In the genomic region with DNA sequence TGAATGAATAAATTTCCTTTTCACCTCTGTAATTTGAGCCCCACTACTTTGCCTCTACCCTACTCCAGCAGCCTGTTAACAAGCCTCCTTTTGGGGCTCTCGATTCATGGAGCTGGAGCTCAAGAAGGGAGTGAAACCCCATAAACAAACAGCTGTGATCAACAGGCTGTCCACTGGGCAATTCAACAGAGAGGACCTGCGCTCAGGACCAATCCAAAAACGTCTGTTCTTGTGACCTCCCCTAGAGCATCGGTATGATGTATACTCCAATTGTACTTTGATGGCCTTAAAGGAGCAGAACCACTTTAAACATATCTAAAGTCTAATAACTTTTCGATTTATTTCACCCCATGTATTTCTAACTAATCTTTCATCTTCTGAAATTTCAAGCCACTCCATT, we compare ENCODE assay signal across 10 cellular contexts. TPM values are rescaled to one million over a fixed set of nuclear protein-coding genes. Genes with fewer than 3 reads are reported as not detected.
DNase-seq lines count a peak whose midpoint lies in the region; ATAC-seq and TF ChIP-seq lines count a peak whose summit lies in the region.
"Had no signal": no experiment of that assay in that cellular context is flagged by ENCODE, and none has a peak within 500 bp of the region (broad histone marks: within the 10 kb centered on the region; RNA-seq: fewer than 3 reads in every experiment).

No MANE protein-coding gene starts in this region.

- H2BK12ac ChIP-seq in mesenchymal stem cell (ENCODE audit: low read length in 2 of 2), result peak overlapping the region in 1 of 2 experiments; percentile 28

- H3K14ac ChIP-seq in mesenchymal stem cell (ENCODE audit: low read length in 2 of 2), result no peak overlapping the region

- 86% methylated on average over 5 of the region's 5 CpGs for WGBS in mesenchymal stem cell
- WGBS in sigmoid colon, 2 donors, result 73 to 74% methylated on average over 5 of the region's 5 CpGs

- H3K27me3 Mint-ChIP-seq in activated naive CD4-positive, alpha-beta T cell treated with anti-CD3 and anti-CD28 coated beads for 36 hours (ENCODE audit: low read depth), result no peaks in the 10 kb centered on the region
- no peaks in the 10 kb centered on the region for H3K27me3 Mint-ChIP-seq in activated T-helper 2 cell treated with anti-CD3 and anti-CD28 coated beads, Interferon-gamma antibody, Interleukin-2, Interleukin-4, amounts not matched to agents 10 μg/mL and 5 μg/mL and 100 μg/mL, durations not matched to agents 14 hours and 24 hours and 36 hours (ENCODE audit: low read depth)
- no peaks in the 10 kb centered on the region for H3K27me3 Mint-ChIP-seq in stimulated activated naive CD8-positive, alpha-beta T cell treated with anti-CD3 and anti-CD28 coated beads, Interleukin-15, Interleukin-2, amounts not matched to agents 100 ng/mL and 50 ng/mL, for 24 hours

- TF ChIP-seq EP300 in sigmoid colon (IDR thresholded peaks at IDR 0.05), result no peak

- intact Hi-C loops in activated naive CD4-positive, alpha-beta T cell treated with anti-CD3 and anti-CD28 coated beads for 36 hours (cut with micrococcal nuclease), result loop anchor here (1.0 kb wide), 1 partner anchor 35 kb away; no protein-coding TSS in a partner anchor
- intact Hi-C loops in activated T-helper 2 cell treated with anti-CD3 and anti-CD28 coated beads, Interferon-gamma antibody, Interleukin-2, Interleukin-4, amounts not matched to agents 10 μg/mL and 5 μg/mL and 100 μg/mL, durations not matched to agents 14 hours and 24 hours and 36 hours (cut with micrococcal nuclease), result loop anchor here (1.0 kb wide), 2 partner anchors 22 to 62 kb away; no protein-coding TSS in a partner anchor
- intact Hi-C loops in sigmoid colon (cut with DNase I), result no loop called here
- intact Hi-C loops in tibial artery (cut with DNase I; ENCODE audit: low total_unique reads), result no loop called here

- H2BK5ac ChIP-seq in mesenchymal stem cell (ENCODE audit: low read depth, low read length, poor library complexity, severe bottlenecking), result no peak overlapping the region

- H3K9ac ChIP-seq in mesenchymal stem cell (ENCODE audit: low read length), result no peak overlapping the region

- no peaks in the 10 kb centered on the region for H3K9me3 Mint-ChIP-seq in activated naive CD4-positive, alpha-beta T cell treated with anti-CD3 and anti-CD28 coated beads for 36 hours
- peaks cover 6% of the 10 kb centered on the region for H3K9me3 Mint-ChIP-seq in activated T-helper 2 cell treated with anti-CD3 and anti-CD28 coated beads, Interferon-gamma antibody, Interleukin-2, Interleukin-4, amounts not matched to agents 10 μg/mL and 5 μg/mL and 100 μg/mL, durations not matched to agents 14 hours and 24 hours and 36 hours
- H3K9me3 Mint-ChIP-seq in stimulated activated naive CD8-positive, alpha-beta T cell treated with anti-CD3 and anti-CD28 coated beads, Interleukin-15, Interleukin-2, amounts not matched to agents 100 ng/mL and 50 ng/mL, for 24 hours, result no peaks in the 10 kb centered on the region

- H3K27ac ChIP-seq in mesenchymal stem cell (ENCODE audit: low read length, poor library complexity, severe bottlenecking), result no peak overlapping the region
- H3K27ac ChIP-seq in sigmoid colon, result no peak overlapping the region
- no peak overlapping the region for H3K27ac ChIP-seq in tibial artery

- no peaks in the 10 kb centered on the region for H3K9me3 ChIP-seq in mesenchymal stem cell (ENCODE audit: control insufficient read depth, low read length)
- H3K9me3 ChIP-seq in sigmoid colon, result no peaks in the 10 kb centered on the region
- no peaks in the 10 kb centered on the region for H3K9me3 ChIP-seq in tibial artery

- peaks cover 78% of the 10 kb centered on the region for H3K4me1 Mint-ChIP-seq in activated naive CD4-positive, alpha-beta T cell treated with anti-CD3 and anti-CD28 coated beads for 36 hours (ENCODE audit: low read depth)
- H3K4me1 Mint-ChIP-seq in activated T-helper 2 cell treated with anti-CD3 and anti-CD28 coated beads, Interferon-gamma antibody, Interleukin-2, Interleukin-4, amounts not matched to agents 10 μg/mL and 5 μg/mL and 100 μg/mL, durations not matched to agents 14 hours and 24 hours and 36 hours (ENCODE audit: low read depth), result peaks cover 73% of the 10 kb centered on the region
- H3K4me1 Mint-ChIP-seq in stimulated activated naive CD8-positive, alpha-beta T cell treated with anti-CD3 and anti-CD28 coated beads, Interleukin-15, Interleukin-2, amounts not matched to agents 100 ng/mL and 50 ng/mL, for 24 hours (ENCODE audit: low read depth), result peaks cover 65% of the 10 kb centered on the region

- no peak overlapping the region for H2BK15ac ChIP-seq in mesenchymal stem cell (ENCODE audit: low read depth, poor library complexity, severe bottlenecking)

- no peak overlapping the region for H3K4ac ChIP-seq in mesenchymal stem cell (ENCODE audit: low read depth in 1 of 2, low read length in 2 of 2)

- H3K4me3 ChIP-seq in mesenchymal stem cell (ENCODE audit: insufficient read depth in 1 of 2, low read depth in 1 of 2, low read length in 2 of 2) (no peak overlapping the region), sigmoid colon (no peak overlapping the region), tibial artery (no peak overlapping the region)

- DNase-seq in activated naive CD4-positive, alpha-beta T cell treated with anti-CD3 and anti-CD28 coated beads for 36 hours, result peak; percentile 49
- no peak for DNase-seq in activated naive CD4-positive, alpha-beta T cell (lab: John Stamatoyannopoulos, UW)
- peak; percentile 19 for DNase-seq in activated T-helper 2 cell treated with anti-CD3 and anti-CD28 coated beads, Interferon-gamma antibody, Interleukin-2, Interleukin-4, amounts not matched to agents 10 μg/mL and 5 μg/mL and 100 μg/mL, durations not matched to agents 14 hours and 24 hours and 36 hours (ENCODE audit: low spot score)
- DNase-seq in mesenchymal stem cell (no peak), sigmoid colon (no peak), tibial artery (no peak)
- DNase-seq: PC-3 had no signal

- no peak overlapping the region for H3K23ac ChIP-seq in mesenchymal stem cell (ENCODE audit: low read length in 2 of 2)

- H3K36me3 ChIP-seq in mesenchymal stem cell (ENCODE audit: control insufficient read depth in 1 of 2, insufficient read depth in 2 of 2, low read depth in 1 of 2, low read length in 2 of 2) (peaks cover 0 to 4% of the 10 kb centered on the region in 2 experiments), sigmoid colon (no peaks in the 10 kb centered on the region), tibial artery (no peaks in the 10 kb centered on the region)

- no peak overlapping the region for H3K18ac ChIP-seq in mesenchymal stem cell (ENCODE audit: low read depth in 1 of 2, low read length in 2 of 2)

- peak overlapping the region; percentile 88 for H3K27ac Mint-ChIP-seq in activated naive CD4-positive, alpha-beta T cell treated with anti-CD3 and anti-CD28 coated beads for 36 hours
- H3K27ac Mint-ChIP-seq in activated T-helper 2 cell treated with anti-CD3 and anti-CD28 coated beads, Interferon-gamma antibody, Interleukin-2, Interleukin-4, amounts not matched to agents 10 μg/mL and 5 μg/mL and 100 μg/mL, durations not matched to agents 14 hours and 24 hours and 36 hours, result peak overlapping the region; percentile 78
- H3K27ac Mint-ChIP-seq in stimulated activated naive CD8-positive, alpha-beta T cell treated with anti-CD3 and anti-CD28 coated beads, Interleukin-15, Interleukin-2, amounts not matched to agents 100 ng/mL and 50 ng/mL, for 24 hours, result peak overlapping the region; percentile 88
- H3K27ac Mint-ChIP-seq: mesothelial cell of epicardium had no signal

- H2AK5ac ChIP-seq in mesenchymal stem cell (ENCODE audit: low read length, severe bottlenecking), result no peak overlapping the region

- H2BK120ac ChIP-seq in mesenchymal stem cell (ENCODE audit: low read depth, low read length), result no peak overlapping the region

- ATAC-seq in HG03439 (IDR thresholded peaks at IDR 0.05; ENCODE audit: unreplicated experiment), result peak; percentile 50
- ATAC-seq: PC-3 had no signal

- H4K91ac ChIP-seq in mesenchymal stem cell (ENCODE audit: low read length), result no peak overlapping the region

- CTCF ChIA-PET in activated naive CD4-positive, alpha-beta T cell treated with anti-CD3 and anti-CD28 coated beads for 36 hours (lab: Charles Lee), result interaction anchor here (1.0 to 1.6 kb wide), 3 partner anchors 9 to 91 kb away, joined by 3 to 4 read pairs (median 3); no protein-coding TSS in a partner anchor

- TF ChIP-seq CTCF in sigmoid colon (IDR thresholded peaks at IDR 0.05) (no peak), tibial artery (IDR thresholded peaks at IDR 0.05) (no peak)

- TF ChIP-seq POLR2A in sigmoid colon (IDR thresholded peaks at IDR 0.05), result no peak

- H3K27me3 ChIP-seq in mesenchymal stem cell (ENCODE audit: control insufficient read depth in 1 of 2, insufficient read depth in 1 of 2, low read length in 2 of 2) (no peaks in the 10 kb centered on the region), sigmoid colon (no peaks in the 10 kb centered on the region), tibial artery (no peaks in the 10 kb centered on the region)

- H4K8ac ChIP-seq in mesenchymal stem cell (ENCODE audit: low read length), result no peak overlapping the region

- no peak overlapping the region for H3K4me2 ChIP-seq in mesenchymal stem cell (ENCODE audit: low read length, poor library complexity, severe bottlenecking)

- peaks cover 6% of the 10 kb centered on the region for H3K79me1 ChIP-seq in mesenchymal stem cell (replicated peaks; ENCODE audit: low read length, poor library complexity, severe bottlenecking)

- peaks cover 6% of the 10 kb centered on the region for H3K36me3 Mint-ChIP-seq in activated naive CD4-positive, alpha-beta T cell treated with anti-CD3 and anti-CD28 coated beads for 36 hours (ENCODE audit: low read depth)
- peaks cover 23% of the 10 kb centered on the region for H3K36me3 Mint-ChIP-seq in activated T-helper 2 cell treated with anti-CD3 and anti-CD28 coated beads, Interferon-gamma antibody, Interleukin-2, Interleukin-4, amounts not matched to agents 10 μg/mL and 5 μg/mL and 100 μg/mL, durations not matched to agents 14 hours and 24 hours and 36 hours (ENCODE audit: low read depth)
- H3K36me3 Mint-ChIP-seq in stimulated activated naive CD8-positive, alpha-beta T cell treated with anti-CD3 and anti-CD28 coated beads, Interleukin-15, Interleukin-2, amounts not matched to agents 100 ng/mL and 50 ng/mL, for 24 hours (ENCODE audit: low read depth), result peaks cover 40% of the 10 kb centered on the region

- no peak overlapping the region for H2AFZ ChIP-seq in mesenchymal stem cell (ENCODE audit: low read depth, low read length)

- peak overlapping the region; percentile 74 for H3K4me3 Mint-ChIP-seq in activated naive CD4-positive, alpha-beta T cell treated with anti-CD3 and anti-CD28 coated beads for 36 hours
- H3K4me3 Mint-ChIP-seq in activated T-helper 2 cell treated with anti-CD3 and anti-CD28 coated beads, Interferon-gamma antibody, Interleukin-2, Interleukin-4, amounts not matched to agents 10 μg/mL and 5 μg/mL and 100 μg/mL, durations not matched to agents 14 hours and 24 hours and 36 hours (ENCODE audit: low read depth), result peak overlapping the region; percentile 71
- peak overlapping the region; percentile 87 for H3K4me3 Mint-ChIP-seq in stimulated activated naive CD8-positive, alpha-beta T cell treated with anti-CD3 and anti-CD28 coated beads, Interleukin-15, Interleukin-2, amounts not matched to agents 100 ng/mL and 50 ng/mL, for 24 hours
- H3K4me3 Mint-ChIP-seq: mesothelial cell of epicardium had no signal

- H3K4me1 ChIP-seq in mesenchymal stem cell (ENCODE audit: control insufficient read depth, insufficient read depth, low read depth, low read length), result no peaks in the 10 kb centered on the region
- H3K4me1 ChIP-seq in sigmoid colon, result peaks cover 0 to 9% (median 5%) of the 10 kb centered on the region in 4 donors
- peaks cover 0 to 17% (median 2%) of the 10 kb centered on the region in 4 donors for H3K4me1 ChIP-seq in tibial artery

RNA-seq across cellular contexts. Expression of a gene that starts 37.4 kb away (rescaled TPM):
- 10 to 100 TPM; 22.0 to 24.1 TPM for total RNA-seq in activated naive CD4-positive, alpha-beta T cell treated with anti-CD3 and anti-CD28 coated beads for 36 hours
- total RNA-seq in activated T-helper 2 cell treated with anti-CD3 and anti-CD28 coated beads, Interferon-gamma antibody, Interleukin-2, Interleukin-4, amounts not matched to agents 10 μg/mL and 5 μg/mL and 100 μg/mL, durations not matched to agents 14 hours and 24 hours and 36 hours, result 24.3 and 26.1 TPM in 2 replicates
- polyA plus RNA-seq in mesenchymal stem cell (2013, experiment 1 of 2), result 8.5 TPM
- 8.1 TPM for polyA plus RNA-seq in mesenchymal stem cell (2013, experiment 2 of 2)
- total RNA-seq in sigmoid colon, result 10 to 100 TPM; 11.5 to 21.7 (median 15.0) TPM
- polyA plus RNA-seq in sigmoid colon, result 1 to 10 TPM; 1.8 to 7.3 (median 2.4) TPM

Comparison
In these comparisons a context has a peak if more than half of its experiments do, and no peak if none do; other contexts are left out.
1. DNase-seq: peak in activated naive CD4-positive, alpha-beta T cell treated with anti-CD3 and anti-CD28 coated beads for 36 hours (single experiment) and activated T-helper 2 cell treated with anti-CD3 and anti-CD28 coated beads, Interferon-gamma antibody, Interleukin-2, Interleukin-4, amounts not matched to agents 10 μg/mL and 5 μg/mL and 100 μg/mL, durations not matched to agents 14 hours and 24 hours and 36 hours (single experiment); none in activated naive CD4-positive, alpha-beta T cell (0 of 4), mesenchymal stem cell (single experiment), sigmoid colon (single experiment) and tibial artery (0 of 2).
2. intact Hi-C loops: an anchor here in activated naive CD4-positive, alpha-beta T cell treated with anti-CD3 and anti-CD28 coated beads for 36 hours (1.0 kb wide) and activated T-helper 2 cell treated with anti-CD3 and anti-CD28 coated beads, Interferon-gamma antibody, Interleukin-2, Interleukin-4, amounts not matched to agents 10 μg/mL and 5 μg/mL and 100 μg/mL, durations not matched to agents 14 hours and 24 hours and 36 hours (1.0 kb wide); none called in sigmoid colon and tibial artery.
3. Peak in every context shown above with its lines, with median percentiles within 50 percentile points of each other: H3K27ac Mint-ChIP-seq and H3K4me3 Mint-ChIP-seq.